In genomic region chr1:218344814-218345672, GRCh38 we compare ENCODE assay signal across 8 cellular contexts. TPM values are rescaled to one million over a fixed set of nuclear protein-coding genes. Genes with fewer than 3 reads are reported as not detected.
DNase-seq lines count a peak whose midpoint lies in the region; ATAC-seq and TF ChIP-seq lines count a peak whose summit lies in the region.

Gene TGFB2 (plus strand): TSS chr1:218345336. CDS start chr1:218346702, 1,366 bp downstream.

- TF ChIP-seq EP300 in stomach (IDR thresholded peaks at IDR 0.05), result no peak

- TF ChIP-seq CTCF in RWPE2 (IDR thresholded peaks at IDR 0.05; ENCODE audit: poor library complexity, severe bottlenecking) (no peak), stomach (IDR thresholded peaks at IDR 0.05) (no peak)

- WGBS in stomach, 5 donors, result 1 to 5% (median 3%) methylated on average over 22 of the region's 22 CpGs

- TF ChIP-seq POLR2A in stomach (IDR thresholded peaks at IDR 0.05), result peak in 1 of 4 donors; percentile 34

- intact Hi-C loops in stomach (cut with DNase I; ENCODE audit: low total_unique reads), result no loop called here

- H3K27me3 ChIP-seq in RWPE2 (ENCODE audit: insufficient read depth, poor library complexity, severe bottlenecking), result no peaks in the 10 kb centered on the region
- H3K27me3 ChIP-seq in stomach, result peaks cover 0 to 17% (median 8%) of the 10 kb centered on the region in 3 donors

- peak; percentile 61 for DNase-seq in DMS 273 treated with DMSO at 0.1 percent for 48 hours (lab: John Stamatoyannopoulos, UW)
- DNase-seq in RWPE2 (ENCODE audit: low spot score), result no peak
- DNase-seq in dermis microvascular lymphatic vessel endothelial cell (ENCODE audit: low read depth in 2 of 2), result peak; percentile 86 to 87
- no peak for DNase-seq in left lobe of liver (ENCODE audit: low spot score)
- DNase-seq in stomach, result no peak
- no peak for DNase-seq in NCI-H1930 (lab: John Stamatoyannopoulos, UW)

- no peaks in the 10 kb centered on the region for H3K36me3 ChIP-seq in RWPE2 (ENCODE audit: low read depth)
- H3K36me3 ChIP-seq in stomach, result no peaks in the 10 kb centered on the region

- H3K27ac ChIP-seq in RWPE2 (ENCODE audit: poor library complexity, severe bottlenecking) (peak within 1 kb of the TSS; percentile 75), stomach (peak within 1 kb of the TSS; percentile 45 to 89 (median 82))

- no peaks in the 10 kb centered on the region for H3K9me3 ChIP-seq in RWPE2 (ENCODE audit: severe bottlenecking)
- H3K9me3 ChIP-seq in stomach, result no peaks in the 10 kb centered on the region

- H3K4me3 ChIP-seq in RWPE2 (ENCODE audit: severe bottlenecking) (peak within 1 kb of the TSS; percentile 53), stomach (peak within 1 kb of the TSS; percentile 58 to 66 (median 64))

- H3K4me1 ChIP-seq in RWPE2 (ENCODE audit: insufficient read depth, poor library complexity, severe bottlenecking) (peaks cover 8% of the 10 kb centered on the region), stomach (peaks cover 8 to 52% (median 41%) of the 10 kb centered on the region in 4 donors)

- ATAC-seq in GM19463 (IDR thresholded peaks at IDR 0.05; ENCODE audit: unreplicated experiment), result peak; percentile 32
- peak; percentile 31 for ATAC-seq in HG03521 (IDR thresholded peaks at IDR 0.05; ENCODE audit: unreplicated experiment)
- ATAC-seq in RWPE2 (ENCODE audit: low read depth), result peak; percentile 45
- ATAC-seq in left lobe of liver, result peak; percentile 46

RNA-seq across cellular contexts. Expression of gene TGFB2, which starts in this region (rescaled TPM):
- total RNA-seq in dermis microvascular lymphatic vessel endothelial cell, result 13.4 and 32.7 TPM in 2 replicates
- total RNA-seq in left lobe of liver, result 0.20 TPM
- 10 to 100 TPM in 2 of 5 donors, 1 to 10 TPM in 2, not detected in 1; 1.2 to 13.6 (median 7.2) TPM for total RNA-seq in stomach
- polyA plus RNA-seq in stomach, result 1 to 10 TPM in 2 of 3 donors, under 1 TPM in 1; 0.35 to 3.2 (median 2.3) TPM

Comparison
In these comparisons a context has a peak if more than half of its experiments do, and no peak if none do; other contexts are left out.
1. Peak in ATAC-seq in left lobe of liver; RNA of the gene not detected or under 1 TPM.
2. DNase-seq: peak in DMS 273 treated with DMSO at 0.1 percent for 48 hours (single experiment) and dermis microvascular lymphatic vessel endothelial cell (2 of 2); none in RWPE2 (single experiment), left lobe of liver (single experiment), stomach (single experiment) and NCI-H1930 (0 of 2).
3. Peak in every context shown above with its lines, with median percentiles within 50 percentile points of each other: ATAC-seq.